13 cellular contexts compared by ENCODE assay signal in the genomic region with DNA sequence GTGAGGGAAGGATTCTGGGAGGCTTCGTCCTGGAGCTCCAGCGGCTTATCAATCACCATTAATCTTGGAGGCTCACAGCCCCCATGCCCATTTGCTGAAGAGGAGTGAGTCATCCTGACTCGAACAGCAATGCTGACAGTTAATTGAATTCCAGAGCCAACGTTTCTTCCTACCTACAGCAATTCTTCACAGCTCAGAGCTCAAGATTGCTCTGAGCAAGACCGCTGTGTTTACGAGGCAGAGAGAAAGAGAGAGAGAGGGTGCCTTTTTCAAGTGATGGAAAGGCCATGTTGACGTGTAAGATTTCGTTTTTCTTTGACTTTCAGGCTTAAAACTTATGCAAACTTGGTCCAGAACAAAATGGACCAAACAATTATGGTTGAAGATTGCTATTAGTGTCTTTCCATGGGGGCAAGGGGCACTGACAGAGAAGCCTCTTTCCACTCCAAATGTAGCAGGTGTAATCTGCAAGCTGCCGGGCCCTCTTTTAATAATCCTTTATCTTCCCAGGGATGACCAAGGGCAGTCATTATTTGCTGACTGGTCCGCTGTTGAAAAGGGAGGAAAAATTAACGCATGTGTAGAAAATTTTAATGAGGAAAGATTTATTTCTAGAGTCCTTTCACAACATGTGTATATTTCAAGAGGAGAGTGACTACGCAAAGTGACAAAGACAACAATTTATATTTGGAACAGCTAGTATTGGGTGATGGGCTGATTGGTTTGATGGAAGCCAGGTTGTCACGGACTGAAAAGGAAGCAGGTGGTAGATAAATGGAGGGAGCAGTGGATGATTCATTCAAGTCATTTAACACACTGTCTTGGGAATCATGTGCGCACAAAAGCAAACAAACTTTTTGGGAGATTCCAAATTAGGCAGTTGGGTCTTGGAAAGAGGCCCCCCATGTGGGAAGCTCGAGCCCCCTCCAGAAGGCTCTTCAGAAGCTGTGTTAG.
DNase-seq lines count a peak whose midpoint lies in the region; ATAC-seq, FAIRE-seq and TF ChIP-seq lines count a peak whose summit lies in the region.
"Had no signal": no experiment of that assay in that cellular context is flagged by ENCODE, and none has a peak within 500 bp of the region (broad histone marks: within the 10 kb centered on the region; RNA-seq: fewer than 3 reads in every experiment).

No MANE protein-coding gene starts in this region.

- peak overlapping the region; percentile 42 to 98 (median 86) for H3K27ac Mint-ChIP-seq in nephron

- intact Hi-C loops in K562 (cut with micrococcal nuclease), result no loop called here
- intact Hi-C loops in psoas muscle (cut with DNase I), result no loop called here

- WGBS in K562 (ENCODE audit: insufficient coverage, low coverage, missing lambda C conversion rate), result 17% methylated on average over 15 of the region's 15 CpGs
- 89 to 95% (median 91%) methylated on average over 15 of the region's 15 CpGs for WGBS in psoas muscle, 3 donors

- no peaks in the 10 kb centered on the region for H3K9me1 ChIP-seq in K562 (ENCODE audit: control insufficient read depth, insufficient read depth, low read length)

- ATAC-seq in K562 (peak; percentile 69), psoas muscle (no peak)

- H3K4me1 Mint-ChIP-seq in nephron, result peaks cover 52% of the 10 kb centered on the region

- H3K36me3 ChIP-seq in K562 (ENCODE audit: control insufficient read depth, insufficient read depth, low read length) (no peaks in the 10 kb centered on the region), psoas muscle (ENCODE audit: insufficient read depth in 1 of 2, low read depth in 1 of 2) (no peaks in the 10 kb centered on the region)
- H3K36me3 ChIP-seq: tibial nerve had no signal

- no peaks in the 10 kb centered on the region for H3K9me3 ChIP-seq in K562 (replicated peaks; ENCODE audit: control insufficient read depth, insufficient read depth, low read depth, low read length)
- H3K9me3 ChIP-seq in psoas muscle, result no peaks in the 10 kb centered on the region
- H3K9me3 ChIP-seq: tibial nerve had no signal

- TF ChIP-seq CTCF in K562 (IDR thresholded peaks at IDR 0.05 in 2 of 3, conservative IDR thresholded peaks at IDR 0.05 in 1 of 3; ENCODE audit: insufficient read depth in 2 of 3, low read depth in 1 of 3, low read length in 3 of 3) (no peak), nephron (IDR thresholded peaks at IDR 0.05; ENCODE audit: unreplicated experiment in 3 of 3) (no peak), psoas muscle (IDR thresholded peaks at IDR 0.05) (no peak)

- DNase-seq in ELF-1 (ENCODE audit: low read depth, low spot score) (peak; percentile 83), NCI-H2171 treated with DMSO at 0.1 percent for 48 hours (lab: John Stamatoyannopoulos, UW) (peak; percentile 43), K562 (ENCODE audit: extremely low read depth in 1 of 4, low spot score in 3 of 4) (peak; percentile 80 to 83 (median 82)), NCI-H187 treated with DMSO at 0.1 percent for 48 hours (lab: John Stamatoyannopoulos, UW) (no peak), psoas muscle (no peak), H54 (ENCODE audit: insufficient read length, low spot score) (no peak)
- DNase-seq in central memory CD4-positive, alpha-beta T cell, result no peak
- DNase-seq: activated naive CD4-positive, alpha-beta T cell treated with anti-CD3 and anti-CD28 coated beads, Interleukin-2, amount 50 U/mL, for 16 hours; NCI-H1694 treated with DMSO at 0.1 percent for 48 hours; stimulated activated CD4-positive, alpha-beta T cell treated with anti-CD3 and anti-CD28 coated beads, Interleukin-4, amount 100 ng/mL, for 24 hours had no signal

- TF ChIP-seq RAD21 in K562 (CRISPR knock-in tag; conservative IDR thresholded peaks at IDR 0.05 in 1 of 2, IDR thresholded peaks at IDR 0.05 in 1 of 2), result peak in 1 of 2 experiments; percentile 35; a peak in 2 of 4 replicates

- H3K4me3 Mint-ChIP-seq in nephron, result peak overlapping the region in 2 of 3 experiments; percentile 1 to 5

- FAIRE-seq in K562 (lab: Jason Lieb, UNC) (peak; percentile 89), H54 (lab: Jason Lieb, UNC) (no peak)

- H2AFZ ChIP-seq in K562 (ENCODE audit: low read depth, low read length), result peak overlapping the region; percentile 65

- H3K4me3 ChIP-seq in K562 (no peak overlapping the region), psoas muscle (no peak overlapping the region)
- H3K4me3 ChIP-seq: tibial nerve had no signal

- peak overlapping the region in 1 of 2 experiments; percentile 2; a peak in 3 of 4 replicates for H3K9ac ChIP-seq in K562 (ENCODE audit: insufficient read depth in 1 of 2, low read depth in 2 of 2, low read length in 2 of 2)

- CTCF ChIA-PET in K562 (lab: Yijun Ruan, JAX; ENCODE audit: low intra/inter-chr PET ratio), result no interaction called here

- H3K4me1 ChIP-seq in K562 (replicated peaks in 1 of 2; ENCODE audit: control insufficient read depth in 2 of 2, insufficient read depth in 2 of 2, low read length in 2 of 2), result peaks cover 11 to 31% of the 10 kb centered on the region in 2 experiments
- H3K4me1 ChIP-seq in psoas muscle, result peaks cover 9% of the 10 kb centered on the region

- H3K27ac ChIP-seq in K562 (ENCODE audit: extremely low read depth, low read depth, low read length) (peak overlapping the region; percentile 10; the same call in 2 of the 3 replicates), psoas muscle (no peak overlapping the region)
- H3K27ac ChIP-seq: tibial nerve, VCaP had no signal

- no peaks in the 10 kb centered on the region for H4K20me1 ChIP-seq in K562 (replicated peaks; ENCODE audit: control insufficient read depth, insufficient read depth, low read length)

- no peaks in the 10 kb centered on the region for H3K9me3 Mint-ChIP-seq in nephron

- TF ChIP-seq POLR2A in K562 (conservative IDR thresholded peaks at IDR 0.05) (no peak), H54 (IDR thresholded peaks at IDR 0.05; ENCODE audit: low read depth, low read length) (no peak)

- in situ Hi-C loops in K562 (cut with MboI), result no loop called here

- H3K4me2 ChIP-seq in K562 (ENCODE audit: insufficient read depth, low read length), result peak overlapping the region; percentile 61

- POLR2A ChIA-PET in K562 (lab: Yijun Ruan, JAX), result interaction anchor here (0.7 to 1.4 kb wide), 4 partner anchors 9 to 366 kb away, joined by 3 to 11 read pairs (median 3); no protein-coding TSS in a partner anchor

- H3K79me2 ChIP-seq in K562 (ENCODE audit: control insufficient read depth, insufficient read depth, low read length), result no peaks in the 10 kb centered on the region

- BruUV-seq in K562 (replicated peaks; lab: Mats Ljungman, UMichigan), result no TSS peak

- H3K36me3 Mint-ChIP-seq in nephron (ENCODE audit: low read depth), result no peaks in the 10 kb centered on the region

- peaks cover 5% of the 10 kb centered on the region for H3K27me3 Mint-ChIP-seq in nephron (ENCODE audit: low read depth)

- peak; percentile 70 for TF ChIP-seq EP300 in K562 (IDR thresholded peaks at IDR 0.05; ENCODE audit: low read length)

- H3K27me3 ChIP-seq in K562 (ENCODE audit: control insufficient read depth in 2 of 2, insufficient read depth in 2 of 2, low read length in 2 of 2), result no peaks in the 10 kb centered on the region
- H3K27me3 ChIP-seq in psoas muscle (ENCODE audit: insufficient read depth in 3 of 3, low read length in 2 of 3), result no peaks in the 10 kb centered on the region
- H3K27me3 ChIP-seq: tibial nerve had no signal

TF ChIP-seq in K562, 482 proteins besides CTCF, POLR2A, EP300 and RAD21 (continues in another document):
- TF ChIP-seq IRF9 (tag; IDR thresholded peaks at IDR 0.05), result no peak
- TF ChIP-seq CSDE1 (IDR thresholded peaks at IDR 0.05), result no peak
- TF ChIP-seq, protein P1, sequence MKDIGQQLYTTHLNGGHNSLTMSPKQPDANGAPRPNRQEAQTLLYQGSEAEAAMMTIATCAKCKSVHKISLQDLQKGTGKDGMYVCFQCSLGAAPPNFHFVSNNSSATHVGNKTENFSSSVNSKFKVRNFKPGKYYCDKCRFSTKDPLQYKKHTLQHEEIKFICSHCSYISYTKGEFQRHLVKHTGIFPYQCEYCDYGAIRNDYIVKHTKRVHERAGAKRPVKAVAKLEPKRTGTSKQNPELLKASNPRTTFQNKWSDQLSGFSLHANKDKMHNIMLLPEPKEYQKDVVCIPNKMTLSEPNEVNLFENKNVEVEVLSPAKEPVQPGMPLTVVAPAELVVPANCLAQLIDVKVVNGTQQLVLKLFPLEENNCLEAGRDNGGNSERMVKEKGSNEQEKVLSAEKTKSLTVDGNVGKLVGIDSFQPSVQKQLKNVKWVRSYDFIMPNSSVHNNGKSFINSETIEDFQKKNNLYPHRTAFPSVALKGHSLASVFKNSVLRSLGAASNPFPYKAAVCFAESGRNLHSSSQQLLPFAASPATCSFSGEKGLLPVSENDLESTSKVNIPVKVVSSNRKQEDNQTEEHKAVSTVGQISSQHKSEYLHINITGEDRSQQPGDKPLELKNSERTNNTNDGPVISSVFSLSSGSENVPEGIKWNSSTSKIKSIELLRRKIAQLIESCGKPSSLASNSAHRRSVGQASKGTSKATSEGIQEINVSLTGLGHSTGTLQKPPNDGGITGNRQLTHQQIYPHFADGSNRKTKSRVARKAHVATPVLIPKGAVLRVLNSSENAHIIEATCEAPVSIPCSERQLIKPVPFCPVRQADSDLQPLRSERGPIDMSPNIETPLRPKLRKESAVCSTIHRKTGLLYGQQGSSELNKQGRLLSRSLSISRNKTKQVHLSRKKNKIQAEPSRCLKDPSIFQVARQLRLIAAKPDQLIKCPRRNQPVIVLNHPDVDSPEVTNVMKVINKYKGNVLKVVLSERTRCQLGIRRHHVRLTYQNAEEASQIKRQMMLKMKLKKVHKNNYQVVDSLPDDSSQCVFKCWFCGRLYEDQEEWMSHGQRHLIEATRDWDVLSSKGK (CRISPR knock-in tag; IDR thresholded peaks at IDR 0.05), result no peak
- TF ChIP-seq, protein P2, sequence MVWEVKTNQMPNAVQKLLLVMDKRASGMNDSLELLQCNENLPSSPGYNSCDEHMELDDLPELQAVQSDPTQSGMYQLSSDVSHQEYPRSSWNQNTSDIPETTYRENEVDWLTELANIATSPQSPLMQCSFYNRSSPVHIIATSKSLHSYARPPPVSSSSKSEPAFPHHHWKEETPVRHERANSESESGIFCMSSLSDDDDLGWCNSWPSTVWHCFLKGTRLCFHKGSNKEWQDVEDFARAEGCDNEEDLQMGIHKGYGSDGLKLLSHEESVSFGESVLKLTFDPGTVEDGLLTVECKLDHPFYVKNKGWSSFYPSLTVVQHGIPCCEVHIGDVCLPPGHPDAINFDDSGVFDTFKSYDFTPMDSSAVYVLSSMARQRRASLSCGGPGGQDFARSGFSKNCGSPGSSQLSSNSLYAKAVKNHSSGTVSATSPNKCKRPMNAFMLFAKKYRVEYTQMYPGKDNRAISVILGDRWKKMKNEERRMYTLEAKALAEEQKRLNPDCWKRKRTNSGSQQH (CRISPR knock-in tag; IDR thresholded peaks at IDR 0.05), result no peak
- TF ChIP-seq ZNF696 (CRISPR knock-in tag; conservative IDR thresholded peaks at IDR 0.05), result no peak

Comparison
In these comparisons a context has a peak if more than half of its experiments do, and no peak if none do; other contexts are left out.
1. DNase-seq: peak in ELF-1 (single experiment), NCI-H2171 treated with DMSO at 0.1 percent for 48 hours (single experiment) and K562 (4 of 4); none in NCI-H187 treated with DMSO at 0.1 percent for 48 hours (single experiment), psoas muscle (0 of 2), central memory CD4-positive, alpha-beta T cell (single experiment) and H54 (single experiment).